ENCODE assay signal across 7 cellular contexts in the genomic region with DNA sequence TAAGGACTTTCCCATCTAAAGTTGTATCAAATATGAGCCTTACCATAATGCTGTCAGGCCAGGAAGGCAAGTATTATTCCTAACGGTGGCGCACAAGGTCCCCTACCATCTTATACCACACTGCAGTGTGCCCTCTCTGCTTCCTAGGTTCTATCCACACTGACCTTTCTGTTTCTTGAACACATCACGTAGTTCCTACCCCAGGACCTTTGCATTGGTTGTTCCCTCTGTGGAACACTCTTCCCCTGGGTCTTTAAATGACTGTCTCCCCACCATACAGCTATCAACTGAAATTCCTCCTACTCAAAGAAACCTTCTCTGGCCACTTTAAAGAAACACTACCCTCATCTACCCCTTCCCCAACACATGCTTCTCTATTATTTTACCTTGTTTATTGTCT.
"Had no signal": no experiment of that assay in that cellular context is flagged by ENCODE, and none has a peak within 500 bp of the region (broad histone marks: within the 10 kb centered on the region; RNA-seq: fewer than 3 reads in every experiment).

No MANE protein-coding gene starts in this region.

- H3K4me1 ChIP-seq: HAP-1 had no signal

- DNase-seq: GM23248, GOT3, H7, IMR-90 had no signal

- H3K9me3 ChIP-seq: HAP-1 had no signal

- H3K36me3 ChIP-seq: HAP-1 had no signal

- H3K4me3 ChIP-seq: GM23248, HAP-1, K562 had no signal

- ATAC-seq: HCT116, K562 had no signal

- H3K27ac ChIP-seq: GM23248 had no signal
